In the genomic region with DNA sequence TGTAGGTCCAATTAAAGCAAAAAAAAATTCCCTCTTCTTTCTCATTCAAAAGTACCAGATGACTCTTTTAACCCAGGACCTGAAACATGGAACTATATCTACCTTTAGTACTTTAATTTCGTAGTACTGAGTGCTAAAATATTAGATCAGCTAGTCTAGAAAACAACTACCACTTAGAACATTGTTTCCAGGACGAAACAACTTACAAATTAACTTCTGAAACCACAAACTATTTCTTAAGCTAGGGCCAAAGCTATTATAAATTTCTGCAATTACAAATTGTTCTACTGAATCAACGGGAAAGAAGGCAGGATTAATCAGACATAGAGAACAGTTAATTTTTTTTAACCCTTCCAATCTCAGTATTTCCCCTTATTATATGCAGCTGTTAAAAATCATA, we compare ENCODE assay signal across 21 cellular contexts.
"Had no signal": no experiment of that assay in that cellular context is flagged by ENCODE, and none has a peak within 500 bp of the region (broad histone marks: within the 10 kb centered on the region; RNA-seq: fewer than 3 reads in every experiment).

No MANE protein-coding gene starts in this region.

- ATAC-seq: mucosa of descending colon; pancreas; sciatic nerve; stimulated activated memory B cell treated with anti-CD40 and anti-IgM and Interleukin-4, amounts not matched to agents 10 μg/mL and 1 μg/mL and 100 μg/mL, for 72 hours had no signal

- H3K9me3 Mint-ChIP-seq: activated B cell treated with CpG ODN at 0.5 μM for 24 hours; immature natural killer cell; stimulated activated memory B cell treated with anti-CD40 and anti-IgM and Interleukin-4, amounts not matched to agents 10 μg/mL and 1 μg/mL and 100 μg/mL, for 72 hours; type B pancreatic cell had no signal

- H3K27me3 ChIP-seq: brain microvascular endothelial cell, pancreas, testis had no signal

- H3K27me3 Mint-ChIP-seq: activated B cell treated with CpG ODN at 0.5 μM for 24 hours; activated CD4-positive, alpha-beta memory T cell treated with anti-CD3 and anti-CD28 coated beads for 36 hours; naive B cell; stimulated activated memory B cell treated with anti-CD40 and anti-IgM and Interleukin-4, amounts not matched to agents 10 μg/mL and 1 μg/mL and 100 μg/mL, for 72 hours; type B pancreatic cell had no signal

- H3K27ac Mint-ChIP-seq: activated B cell treated with CpG ODN at 0.5 μM for 24 hours; activated CD4-positive, alpha-beta memory T cell treated with anti-CD3 and anti-CD28 coated beads for 36 hours; activated T-helper 1 cell treated with anti-CD3 and anti-CD28 coated beads, Interleukin-12 subunit alpha, Interleukin-12 subunit beta, Interleukin-2, Interleukin-4 antibody, amounts not matched to agents 30 ng/mL and 10 ng/mL and 1 ng/mL, durations not matched to agents 14 hours and 24 hours and 36 hours; stimulated activated memory B cell treated with anti-CD40 and anti-IgM and Interleukin-4, amounts not matched to agents 10 μg/mL and 1 μg/mL and 100 μg/mL, for 72 hours; type B pancreatic cell had no signal

- H3K9me3 ChIP-seq: mucosa of descending colon, pancreas, testis had no signal

- H3K4me3 Mint-ChIP-seq: activated B cell treated with CpG ODN at 0.5 μM for 24 hours; activated CD4-positive, alpha-beta memory T cell treated with anti-CD3 and anti-CD28 coated beads for 36 hours; activated T-helper 1 cell treated with anti-CD3 and anti-CD28 coated beads, Interleukin-12 subunit alpha, Interleukin-12 subunit beta, Interleukin-2, Interleukin-4 antibody, amounts not matched to agents 30 ng/mL and 10 ng/mL and 1 ng/mL, durations not matched to agents 14 hours and 24 hours and 36 hours; immature natural killer cell; naive B cell; stimulated activated memory B cell treated with anti-CD40 and anti-IgM and Interleukin-4, amounts not matched to agents 10 μg/mL and 1 μg/mL and 100 μg/mL, for 72 hours; type B pancreatic cell had no signal

- FAIRE-seq: endometrium, pancreas had no signal

- H3K4me3 ChIP-seq: coronary artery, mucosa of descending colon, pancreas, smooth muscle cell, testis had no signal

- DNase-seq: activated B cell treated with CpG ODN at 0.5 μM for 24 hours; activated CD4-positive, alpha-beta memory T cell treated with anti-CD3 and anti-CD28 coated beads for 36 hours; activated CD4-positive, alpha-beta T cell treated with anti-CD3 and anti-CD28 coated beads for 4 hours; activated naive CD4-positive, alpha-beta T cell; activated T-cell treated with anti-CD3 and anti-CD28 coated beads for 4 hours; anterior cingulate cortex; brain microvascular endothelial cell; immature natural killer cell; mesenchymal stem cell; mucosa of descending colon; naive B cell; pancreas; stimulated activated CD4-positive, alpha-beta T cell treated with anti-CD3 and anti-CD28 coated beads, Interleukin-4, amount 100 ng/mL, for 24 hours; testis had no signal

- H3K4me2 ChIP-seq: smooth muscle cell had no signal

- H3K27ac ChIP-seq: brain microvascular endothelial cell, coronary artery, pancreas, testis had no signal
